In the genomic region with DNA sequence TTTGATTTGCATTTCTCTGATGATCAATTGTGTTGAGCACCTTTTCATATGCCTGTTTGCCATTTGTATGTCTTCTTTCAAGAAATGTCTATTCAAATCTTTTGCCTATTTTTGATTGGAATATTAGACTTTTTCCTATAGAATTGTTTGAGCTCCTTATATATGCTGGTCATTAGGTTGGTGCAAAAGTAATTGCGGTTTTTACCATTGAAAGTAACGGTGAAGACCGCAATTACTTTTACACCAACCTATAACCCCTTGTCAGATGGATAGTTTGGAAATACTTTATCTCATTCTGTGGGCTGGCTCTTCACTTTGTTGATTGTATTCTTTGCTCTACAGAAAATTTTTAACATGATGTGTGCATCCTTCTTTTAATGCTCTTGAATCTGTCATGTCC, we compare ENCODE assay signal across 26 cellular contexts.
"Had no signal": no experiment of that assay in that cellular context is flagged by ENCODE, and none has a peak within 500 bp of the region (broad histone marks: within the 10 kb centered on the region; RNA-seq: fewer than 3 reads in every experiment).

No MANE protein-coding gene starts in this region.

- H3K36me3 Mint-ChIP-seq: mesothelial cell of epicardium had no signal

- H3K4me3 Mint-ChIP-seq: dendritic cell treated with granulocyte-macrophage colony-stimulating factor and Interleukin-4, amounts not matched to agents 40 ng/mL and 50 ng/mL, for 4 days; effector memory CD8-positive, alpha-beta T cell; endodermal cell; mesothelial cell of epicardium had no signal

- ATAC-seq: effector memory CD8-positive, alpha-beta T cell; esophagus mucosa; gastrocnemius medialis; heart right ventricle; left cardiac atrium; left lung; left ventricle myocardium superior; lower lobe of right lung had no signal

- DNase-seq: colonic mucosa; cortex of kidney; effector CD8-positive, alpha-beta T cell; effector memory CD8-positive, alpha-beta T cell; endodermal cell; erythroblast; esophagus squamous epithelium; foreskin fibroblast; foreskin melanocyte; gastrocnemius medialis; glutamatergic neuron; head of caudate nucleus; heart right ventricle; hippocampal formation; left cardiac atrium; left lung; left ventricle myocardium superior; lower lobe of right lung; mesenchymal stem cell had no signal

- H3K4me3 ChIP-seq: colonic mucosa, esophagus squamous epithelium, gastrocnemius medialis, heart right ventricle, left lung, lower lobe of right lung had no signal

- H3K27me3 Mint-ChIP-seq: dendritic cell treated with granulocyte-macrophage colony-stimulating factor and Interleukin-4, amounts not matched to agents 40 ng/mL and 50 ng/mL, for 4 days had no signal

- H3K27ac ChIP-seq: colonic mucosa, epithelial cell of prostate, esophagus squamous epithelium, gastrocnemius medialis, heart right ventricle, left lung, lower lobe of right lung had no signal

- FAIRE-seq: endometrium, islet of Langerhans, keratinocyte had no signal

- H3K9me3 ChIP-seq: colonic mucosa, esophagus squamous epithelium, gastrocnemius medialis, heart right ventricle, left lung, lower lobe of right lung had no signal

- H3K9me3 Mint-ChIP-seq: dendritic cell treated with granulocyte-macrophage colony-stimulating factor and Interleukin-4, amounts not matched to agents 40 ng/mL and 50 ng/mL, for 4 days; effector memory CD8-positive, alpha-beta T cell; endodermal cell had no signal

- H3K27ac Mint-ChIP-seq: dendritic cell treated with granulocyte-macrophage colony-stimulating factor and Interleukin-4, amounts not matched to agents 40 ng/mL and 50 ng/mL, for 4 days; effector memory CD8-positive, alpha-beta T cell; endodermal cell; mesothelial cell of epicardium had no signal

- H3K27me3 ChIP-seq: colonic mucosa, gastrocnemius medialis, heart right ventricle, left lung had no signal

- H3K4me1 ChIP-seq: colonic mucosa, esophagus squamous epithelium, left lung, lower lobe of right lung had no signal

- H3K36me3 ChIP-seq: colonic mucosa, esophagus squamous epithelium, gastrocnemius medialis, heart right ventricle, left lung, lower lobe of right lung had no signal
